8 cellular contexts compared by ENCODE assay signal in the genomic region with DNA sequence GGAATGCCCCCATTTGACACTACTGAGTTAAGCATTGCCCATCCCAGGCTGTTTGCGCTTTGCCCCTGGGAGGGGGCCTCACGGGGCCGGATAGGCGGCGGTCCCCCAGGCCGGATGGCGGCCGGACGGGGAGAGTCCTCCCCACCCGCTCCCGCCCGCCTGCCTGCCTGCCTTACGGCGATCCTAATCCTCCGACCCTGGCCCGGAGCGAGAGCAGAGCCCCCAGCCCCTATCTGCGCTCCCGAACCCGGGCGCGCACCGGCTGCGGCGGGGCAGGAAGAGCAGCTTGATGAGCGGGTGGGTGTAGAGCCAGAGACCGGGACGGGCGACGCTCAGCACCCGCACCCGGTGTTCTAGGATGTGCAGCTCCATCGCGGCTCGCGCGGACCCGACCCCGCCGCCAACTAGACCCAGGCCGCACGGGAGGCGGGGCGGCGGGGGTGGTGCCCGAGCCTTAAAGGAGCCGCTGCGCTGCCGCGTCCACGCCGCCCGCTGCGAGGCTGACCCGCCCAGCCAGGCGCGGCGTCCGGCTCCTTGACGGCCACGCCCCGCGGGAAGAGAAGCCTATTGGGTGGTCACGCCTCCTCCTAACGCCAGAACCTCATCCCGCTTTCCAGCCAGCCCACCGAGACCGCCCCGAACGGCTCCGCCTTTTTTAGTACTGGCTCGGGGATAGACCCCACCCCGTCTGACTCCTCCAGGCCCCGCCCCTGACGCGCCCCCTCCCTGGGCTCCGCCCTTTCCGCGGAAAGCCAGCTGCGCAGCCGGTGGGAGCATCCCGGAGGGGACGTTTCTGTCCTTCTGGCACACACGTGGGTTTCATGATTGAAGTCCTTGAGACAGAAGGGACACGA. TPM values are rescaled to one million over a fixed set of nuclear protein-coding genes. Genes with fewer than 3 reads are reported as not detected.
DNase-seq lines count a peak whose midpoint lies in the region; ATAC-seq and TF ChIP-seq lines count a peak whose summit lies in the region.

A gene (minus strand): TSS at position 380 of the 854 bp plus-strand sequence. CDS start 8 bp downstream, at position 372.

- peak within 1 kb of the TSS; percentile 78 for H3K4me3 Mint-ChIP-seq in activated naive CD8-positive, alpha-beta T cell treated with anti-CD3 and anti-CD28 coated beads for 36 hours
- peak within 1 kb of the TSS; percentile 73 for H3K4me3 Mint-ChIP-seq in osteocyte (ENCODE audit: unreplicated experiment)

- TF ChIP-seq CTCF in osteocyte (IDR thresholded peaks at IDR 0.05): no peak

- ATAC-seq in HG02571 (IDR thresholded peaks at IDR 0.05; ENCODE audit: unreplicated experiment): peak; percentile 55

- no peaks in the 10 kb centered on the region for H3K9me3 ChIP-seq in thymus (ENCODE audit: control insufficient read depth)

- H3K36me3 Mint-ChIP-seq in activated naive CD8-positive, alpha-beta T cell treated with anti-CD3 and anti-CD28 coated beads for 36 hours: no peaks in the 10 kb centered on the region
- peaks cover 13% of the 10 kb centered on the region for H3K36me3 Mint-ChIP-seq in osteocyte (ENCODE audit: unreplicated experiment)

- intact Hi-C loops in head of caudate nucleus (cut with DNase I): no loop called here

- H3K4me1 ChIP-seq in thymus (ENCODE audit: control insufficient read depth, insufficient read depth, low read length): peaks cover 17% of the 10 kb centered on the region

- under 1% methylated on average over 85 of the region's 85 CpGs for WGBS in thymus

- H3K27ac Mint-ChIP-seq in activated naive CD8-positive, alpha-beta T cell treated with anti-CD3 and anti-CD28 coated beads for 36 hours: peak within 1 kb of the TSS; percentile 42
- peak within 1 kb of the TSS; percentile 81 for H3K27ac Mint-ChIP-seq in osteocyte (ENCODE audit: unreplicated experiment)

- DNase-seq in GM04504 (ENCODE audit: low read depth) (peak; percentile 95), NCI-H1092 treated with DMSO at 0.1 percent for 48 hours (lab: John Stamatoyannopoulos, UW) (peak; percentile 93), SKM-1 treated with dmso at 0.1 percent for 144 hours (lab: John Stamatoyannopoulos, UW; ENCODE audit: unreplicated experiment) (peak; percentile 74), head of caudate nucleus (peak; percentile 91 to 99 (median 98)), osteocyte (ENCODE audit: extremely low spot score, unreplicated experiment) (peak; percentile 99)
- peak; percentile 89 for DNase-seq in activated naive CD8-positive, alpha-beta T cell treated with anti-CD3 and anti-CD28 coated beads for 36 hours

- peaks cover 31% of the 10 kb centered on the region for H3K36me3 ChIP-seq in thymus (ENCODE audit: control insufficient read depth, insufficient read depth)

- H3K27me3 Mint-ChIP-seq in activated naive CD8-positive, alpha-beta T cell treated with anti-CD3 and anti-CD28 coated beads for 36 hours: no peaks in the 10 kb centered on the region
- no peaks in the 10 kb centered on the region for H3K27me3 Mint-ChIP-seq in osteocyte (ENCODE audit: unreplicated experiment)

- H3K27ac ChIP-seq in thymus (ENCODE audit: low read depth): peak within 1 kb of the TSS; percentile 79

- H3K4me1 Mint-ChIP-seq in activated naive CD8-positive, alpha-beta T cell treated with anti-CD3 and anti-CD28 coated beads for 36 hours: peaks cover 27% of the 10 kb centered on the region
- peaks cover 31% of the 10 kb centered on the region for H3K4me1 Mint-ChIP-seq in osteocyte (ENCODE audit: unreplicated experiment)

- H3K27me3 ChIP-seq in thymus (ENCODE audit: control insufficient read depth, insufficient read depth): no peaks in the 10 kb centered on the region

- peak within 1 kb of the TSS; percentile 66 for H3K4me3 ChIP-seq in thymus (ENCODE audit: low read length)

- no peaks in the 10 kb centered on the region for H3K9me3 Mint-ChIP-seq in activated naive CD8-positive, alpha-beta T cell treated with anti-CD3 and anti-CD28 coated beads for 36 hours
- H3K9me3 Mint-ChIP-seq in osteocyte (ENCODE audit: unreplicated experiment): no peaks in the 10 kb centered on the region

RNA-seq across cellular contexts. Expression of the gene that starts here (rescaled TPM):
- total RNA-seq in activated naive CD8-positive, alpha-beta T cell treated with anti-CD3 and anti-CD28 coated beads for 36 hours: 1 to 10 TPM; 2.8 to 3.5 TPM
- 11.8 and 12.2 TPM in 2 replicates for total RNA-seq in osteocyte
- polyA plus RNA-seq in thymus: 19.6 TPM

Comparison
In these comparisons a context has a peak if more than half of its experiments do, and no peak if none do; other contexts are left out.
1. Peak in every context shown above with its lines: DNase-seq, ATAC-seq, H3K4me3 ChIP-seq and H3K27ac ChIP-seq.